Comparison of ENCODE assay signal across 8 cellular contexts in the genomic region with DNA sequence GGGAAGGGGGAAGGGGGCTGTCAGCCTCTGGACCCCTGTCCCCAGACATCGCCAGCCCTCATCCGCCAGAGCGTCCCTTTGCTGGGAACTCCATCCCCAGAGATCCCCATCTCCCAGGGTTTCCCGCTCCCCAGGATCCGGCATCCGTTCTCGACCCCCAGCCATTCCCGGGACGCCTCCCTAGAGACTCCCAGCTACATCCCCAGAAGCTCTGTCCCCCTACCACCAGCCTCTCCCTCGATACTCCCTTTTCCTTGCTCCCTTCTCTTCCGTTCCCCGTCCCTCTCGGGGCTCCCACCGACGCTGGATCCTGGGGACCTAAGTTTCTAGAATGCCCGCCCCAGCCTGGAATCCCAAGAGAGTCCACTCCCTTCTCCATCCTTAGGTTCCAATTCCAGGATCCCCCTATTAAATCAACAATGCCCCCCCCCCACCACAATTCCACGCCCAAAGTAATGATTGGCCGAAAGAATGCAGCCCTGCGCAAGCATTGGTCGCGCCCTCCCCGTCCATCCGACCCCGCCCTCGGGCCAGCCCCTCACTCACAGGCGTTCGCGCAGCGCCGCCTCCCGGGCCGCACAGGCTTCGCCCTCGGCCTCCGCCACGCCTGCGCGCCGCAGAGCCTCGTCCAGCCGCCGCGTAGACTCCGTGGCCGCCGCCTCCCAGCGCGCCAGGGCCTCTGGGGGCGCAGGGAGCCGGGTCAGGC. TPM values are rescaled to one million over a fixed set of nuclear protein-coding genes. Genes with fewer than 3 reads are reported as not detected.
DNase-seq lines count a peak whose midpoint lies in the region; ATAC-seq and TF ChIP-seq lines count a peak whose summit lies in the region.

No MANE protein-coding gene starts in this region.

- peak overlapping the region in 4 of 6 donors; percentile 16 to 78 (median 47) for H3K27ac Mint-ChIP-seq in naive B cell

- peak overlapping the region; percentile 64; the same call in 1 of the 2 replicates for H2AFZ ChIP-seq in OCI-LY3 (ENCODE audit: low read depth, low read length)

- WGBS in HUES64: under 1% methylated on average over 50 of the region's 50 CpGs
- WGBS in esophagus squamous epithelium, 2 donors: 0 to 1% methylated on average over 16 to 29 of the region's 50 CpGs

- intact Hi-C loops in esophagus squamous epithelium (cut with DNase I): loop anchor here (10.0 kb wide), 1 partner anchor 74 kb away; the partner anchor contains the start of gene NXNL1

- TF ChIP-seq CTCF in OCI-LY3 (IDR thresholded peaks at IDR 0.05; ENCODE audit: low read depth, low read length) (peak; percentile 51), esophagus squamous epithelium (IDR thresholded peaks at IDR 0.05) (peak; percentile 75 to 89 (median 82))

- H3K4me3 Mint-ChIP-seq in naive B cell: peak overlapping the region; percentile 86 to 95 (median 91)

- no peak overlapping the region for H3K27ac ChIP-seq in HUES64 (ENCODE audit: low read depth, low read length)
- no peak overlapping the region for H3K27ac ChIP-seq in OCI-LY3 (ENCODE audit: low read length)
- peak overlapping the region in 2 of 4 donors; percentile 42 to 59 for H3K27ac ChIP-seq in esophagus squamous epithelium

- H3K4me3 ChIP-seq in HUES64 (ENCODE audit: low read length) (peak overlapping the region; percentile 77), OCI-LY3 (ENCODE audit: low read length) (peak overlapping the region; percentile 63), esophagus squamous epithelium (peak overlapping the region; percentile 16 to 67 (median 50))

- H3K9me3 Mint-ChIP-seq in naive B cell: peaks cover 0 to 6% (median 4%) of the 10 kb centered on the region in 7 donors

- H3K27me3 ChIP-seq in HUES64 (ENCODE audit: insufficient read depth, low read length): peaks cover 6% of the 10 kb centered on the region
- H3K27me3 ChIP-seq in OCI-LY3 (ENCODE audit: low read depth, low read length): peaks cover 3% of the 10 kb centered on the region; the same call in 1 of the 2 replicates
- H3K27me3 ChIP-seq in esophagus squamous epithelium: peaks cover 0 to 54% (median 0%) of the 10 kb centered on the region in 4 donors

- H4K20me1 ChIP-seq in OCI-LY3 (ENCODE audit: insufficient read depth, low read length): no peaks in the 10 kb centered on the region

- H3K36me3 ChIP-seq in HUES64 (ENCODE audit: insufficient read depth, low read length): no peaks in the 10 kb centered on the region
- H3K36me3 ChIP-seq in OCI-LY3 (replicated peaks; ENCODE audit: low read depth, low read length): no peaks in the 10 kb centered on the region
- no peaks in the 10 kb centered on the region for H3K36me3 ChIP-seq in esophagus squamous epithelium

- peak overlapping the region; percentile 43 for H3K9ac ChIP-seq in HUES64 (ENCODE audit: low read depth, low read length)
- peak overlapping the region; percentile 29; the same call in 1 of the 2 replicates for H3K9ac ChIP-seq in OCI-LY3 (ENCODE audit: low read length)

- 0 out of 2 replicates have a peak, but pooled peaks cover 2% of the 10 kb centered on the region for H3K9me3 ChIP-seq in HUES64 (ENCODE audit: insufficient read depth, low read depth, low read length)
- no peaks in the 10 kb centered on the region for H3K9me3 ChIP-seq in OCI-LY3 (ENCODE audit: insufficient read depth, low read length)
- H3K9me3 ChIP-seq in esophagus squamous epithelium: no peaks in the 10 kb centered on the region

- no peaks in the 10 kb centered on the region for H3K79me2 ChIP-seq in OCI-LY3 (ENCODE audit: low read length)

- H3K27me3 Mint-ChIP-seq in naive B cell: peaks cover 0 to 6% (median 0%) of the 10 kb centered on the region in 3 donors

- DNase-seq in DMS 273 (lab: John Stamatoyannopoulos, UW; ENCODE audit: unreplicated experiment): peak; percentile 98
- DNase-seq in activated T-cell treated with anti-CD3 and anti-CD28 coated beads, Interleukin-2, amount 50 U/mL, for 1 hour: peak; percentile 90
- DNase-seq in esophagus squamous epithelium (lab: John Stamatoyannopoulos, UW): no peak
- DNase-seq in naive B cell: peak; percentile 86
- DNase-seq in stimulated activated CD8-positive, alpha-beta memory T cell treated with anti-CD3 and anti-CD28 coated beads, Interleukin-7, amount 100 ng/mL, for 4 hours (ENCODE audit: low read depth in 2 of 2): peak; percentile 64 to 84

- H3K4me1 Mint-ChIP-seq in naive B cell: peaks cover 22 to 30% (median 22%) of the 10 kb centered on the region in 3 donors

- peak overlapping the region; percentile 61 for H3K4me2 ChIP-seq in OCI-LY3 (ENCODE audit: low read length)

- ATAC-seq in GM21423 (IDR thresholded peaks at IDR 0.05; ENCODE audit: unreplicated experiment) (peak; percentile 85), naive B cell (ENCODE audit: low read depth in 2 of 2) (peak; percentile 99)

- no peaks in the 10 kb centered on the region for H3K36me3 Mint-ChIP-seq in naive B cell

- H3K4me1 ChIP-seq in HUES64 (ENCODE audit: insufficient read depth, low read length) (no peaks in the 10 kb centered on the region), OCI-LY3 (ENCODE audit: low read length) (peaks cover 7% of the 10 kb centered on the region), esophagus squamous epithelium (peaks cover 6 to 46% (median 14%) of the 10 kb centered on the region in 3 donors)

- no peak for TF ChIP-seq POLR2A in esophagus squamous epithelium (IDR thresholded peaks at IDR 0.05)

RNA-seq across cellular contexts. Expression of gene CCDC194, which starts 3.2 kb away (rescaled TPM):
- 0.25 TPM for polyA plus RNA-seq in HUES64 (2013, experiment 1 of 2)
- not detected for polyA plus RNA-seq in HUES64 (2013, experiment 2 of 2)
- total RNA-seq in esophagus squamous epithelium: not detected
- polyA plus RNA-seq in naive B cell (ENCODE audit: low read depth in 6 of 6): not detected

RNA-seq across cellular contexts. Expression of gene PLVAP, which starts 13.7 kb away (rescaled TPM):
- polyA plus RNA-seq in HUES64 (2013, experiment 1 of 2): 0.80 TPM
- polyA plus RNA-seq in HUES64 (2013, experiment 2 of 2): 0.57 TPM
- 10 to 100 TPM in 3 of 4 donors, 1 to 10 TPM in 1; 9.1 to 38.3 (median 25.7) TPM for total RNA-seq in esophagus squamous epithelium
- polyA plus RNA-seq in naive B cell (ENCODE audit: low read depth in 6 of 6): not detected

RNA-seq across cellular contexts. Expression of gene BST2, which starts 14.6 kb away (rescaled TPM):
- polyA plus RNA-seq in HUES64 (2013, experiment 1 of 2): 33.3 TPM
- polyA plus RNA-seq in HUES64 (2013, experiment 2 of 2): 47.2 TPM
- total RNA-seq in esophagus squamous epithelium: 10 to 100 TPM in 3 of 4 donors, 1 to 10 TPM in 1; 4.1 to 66.8 (median 31.0) TPM
- 100 to 1,000 TPM; 131 to 189 (median 163) TPM for polyA plus RNA-seq in naive B cell (ENCODE audit: low read depth in 6 of 6)

RNA-seq across cellular contexts. Expression of gene MVB12A, which starts 29.0 kb away (rescaled TPM):
- 31.2 TPM for polyA plus RNA-seq in HUES64 (2013, experiment 1 of 2)
- polyA plus RNA-seq in HUES64 (2013, experiment 2 of 2): 41.1 TPM
- total RNA-seq in esophagus squamous epithelium: 10 to 100 TPM; 54.0 to 96.3 (median 61.7) TPM
- polyA plus RNA-seq in naive B cell (ENCODE audit: low read depth in 6 of 6): 10 to 100 TPM; 14.3 to 44.0 (median 25.0) TPM

RNA-seq across cellular contexts. Expression of gene GTPBP3, which starts 53.5 kb away (rescaled TPM):
- polyA plus RNA-seq in HUES64 (2013, experiment 1 of 2): 27.5 TPM
- polyA plus RNA-seq in HUES64 (2013, experiment 2 of 2): 24.0 TPM
- total RNA-seq in esophagus squamous epithelium: 10 to 100 TPM; 22.7 to 34.9 (median 31.4) TPM
- 1 to 10 TPM; 5.6 to 9.7 (median 6.8) TPM for polyA plus RNA-seq in naive B cell (ENCODE audit: low read depth in 6 of 6)
